In genomic region chr2:173402405-173402974, GRCh38 we compare ENCODE assay signal across 8 cellular contexts. TPM values are rescaled to one million over a fixed set of nuclear protein-coding genes. Genes with fewer than 3 reads are reported as not detected.
DNase-seq lines count a peak whose midpoint lies in the region; ATAC-seq, FAIRE-seq and TF ChIP-seq lines count a peak whose summit lies in the region.

No MANE protein-coding gene starts in this region.

- TF ChIP-seq CTCF in WERI-Rb-1 (IDR thresholded peaks at IDR 0.05; ENCODE audit: low read depth, low read length) (peak; percentile 87), bronchial epithelial cell (IDR thresholded peaks at IDR 0.05; ENCODE audit: insufficient read depth, low read length, severe bottlenecking) (peak; percentile 95)

- DNase-seq in EH (ENCODE audit: low read depth) (peak; percentile 81), NCI-H2171 treated with DMSO at 0.1 percent for 48 hours (lab: John Stamatoyannopoulos, UW) (peak; percentile 94), WERI-Rb-1 (peak; percentile 92), bronchial epithelial cell (ENCODE audit: low read depth) (peak; percentile 66)
- DNase-seq in stimulated activated CD4-positive, alpha-beta T cell treated with anti-CD3 and anti-CD28 coated beads, Interleukin-15, amount 100 ng/mL, for 48 hours (ENCODE audit: low read depth in 2 of 2) = peak; percentile 54 to 67

- H3K27ac ChIP-seq in WERI-Rb-1 = peak overlapping the region; percentile 68

- H3K27me3 ChIP-seq in WERI-Rb-1 (ENCODE audit: insufficient read depth, low read depth, severe bottlenecking) (no peaks in the 10 kb centered on the region), bronchial epithelial cell (ENCODE audit: control insufficient read depth, insufficient read depth, low read length) (peaks cover 1% of the 10 kb centered on the region)

- H3K9me3 ChIP-seq in WERI-Rb-1 (ENCODE audit: severe bottlenecking) = no peaks in the 10 kb centered on the region

- H3K36me3 ChIP-seq in WERI-Rb-1 (no peaks in the 10 kb centered on the region), bronchial epithelial cell (ENCODE audit: control insufficient read depth, insufficient read depth, low read length) (no peaks in the 10 kb centered on the region)

- FAIRE-seq in bronchial epithelial cell (lab: Jason Lieb, UNC) (no peak), islet of Langerhans (lab: Jason Lieb, UNC) (peak; percentile 89)

- peak; percentile 78 for ATAC-seq in HG02798 (IDR thresholded peaks at IDR 0.05; ENCODE audit: poor library complexity, unreplicated experiment)
- ATAC-seq in HG02623 (IDR thresholded peaks at IDR 0.05; ENCODE audit: unreplicated experiment) = no peak

- H3K4me3 ChIP-seq in WERI-Rb-1 (ENCODE audit: low read depth, low read length) = peak overlapping the region; percentile 50
- H3K4me3 ChIP-seq in bronchial epithelial cell (ENCODE audit: low read depth, low read length) = no peak overlapping the region

RNA-seq across cellular contexts. Expression of gene CDCA7, which starts 47.8 kb away (rescaled TPM):
- 1.4 and 2.4 TPM in 2 replicates for total RNA-seq in bronchial epithelial cell
